8 cellular contexts compared by ENCODE assay signal in the genomic region with DNA sequence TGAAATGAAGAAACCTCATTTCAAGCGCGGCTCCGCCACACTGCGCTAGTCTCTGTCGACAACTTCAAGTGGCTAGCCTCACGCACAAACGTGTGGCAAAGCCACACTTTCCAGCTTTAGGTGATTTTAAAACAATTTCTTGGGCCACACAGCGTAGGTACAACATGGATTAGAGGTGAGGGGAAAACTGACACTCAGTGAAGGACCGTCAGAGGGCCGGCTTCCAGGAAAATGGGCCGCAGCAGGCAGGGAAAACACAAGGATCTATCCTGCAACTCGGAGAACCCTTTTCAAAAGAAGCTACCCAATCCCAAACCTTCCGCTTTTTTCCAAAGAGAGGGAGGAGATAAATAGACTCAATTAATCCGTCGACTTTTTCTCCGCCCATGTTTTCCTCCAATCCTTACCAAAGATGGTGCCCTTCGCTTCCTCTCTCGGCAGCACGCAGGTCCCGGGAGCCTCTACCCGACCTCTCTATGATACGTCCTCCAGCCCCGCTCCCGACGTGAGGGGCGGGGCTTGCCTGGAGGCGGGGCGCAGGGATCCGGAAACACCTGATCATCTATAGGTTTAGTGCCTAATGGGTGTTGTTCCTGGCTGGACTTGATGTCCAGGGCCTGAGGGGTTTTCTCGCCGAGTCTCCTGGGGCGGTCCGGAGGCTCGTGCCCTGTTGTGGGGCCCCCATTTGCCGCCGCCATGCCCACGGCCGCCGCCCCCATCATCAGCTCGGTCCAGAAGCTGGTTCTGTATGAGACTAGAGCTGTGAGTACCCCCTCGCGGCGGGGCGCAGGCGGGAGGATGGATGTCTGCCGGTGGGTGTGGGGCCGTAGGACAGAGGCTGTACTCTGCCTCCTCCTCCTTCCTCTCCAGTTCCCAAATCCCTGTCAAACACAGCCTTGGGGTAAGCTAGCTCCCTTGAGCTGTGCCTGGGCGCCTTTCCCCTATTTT. TPM values are rescaled to one million over a fixed set of nuclear protein-coding genes. Genes with fewer than 3 reads are reported as not detected.
DNase-seq lines count a peak whose midpoint lies in the region; ATAC-seq, FAIRE-seq and TF ChIP-seq lines count a peak whose summit lies in the region.

A gene (minus strand): TSS at position 463 of the 948 bp plus-strand sequence. CDS start 15,457 bp downstream, outside the sequence.
A gene (plus strand): TSS at position 557 of the 948 bp plus-strand sequence. CDS start 140 bp downstream, at position 697.

- H3K4me1 ChIP-seq in keratinocyte (ENCODE audit: control insufficient read depth, extremely low read depth, insufficient read depth, low read length), result peaks cover 21% of the 10 kb centered on the region

- H3K4me3 ChIP-seq in keratinocyte (ENCODE audit: control insufficient read depth in 2 of 3, extremely low read depth in 1 of 3, insufficient read depth in 2 of 3, low read depth in 1 of 3, low read length in 3 of 3), result peak within 1 kb of the TSS; percentile 63 to 97 (median 83)

- no peaks in the 10 kb centered on the region for H3K27me3 ChIP-seq in keratinocyte (ENCODE audit: control insufficient read depth, extremely low read depth, insufficient read depth, low read length)

- peak within 1 kb of the TSS; percentile 81 for H3K9ac ChIP-seq in keratinocyte (ENCODE audit: control insufficient read depth, extremely low read depth, insufficient read depth, low read length)

- peak; percentile 84 for FAIRE-seq in keratinocyte (lab: Jason Lieb, UNC)

- peak; percentile 71 for DNase-seq in AG09319 (ENCODE audit: extremely low read depth, low read depth)
- peak; percentile 99 for DNase-seq in NCI-H345 (lab: John Stamatoyannopoulos, UW)
- peak; percentile 80 for DNase-seq in activated CD4-positive, CD25-positive, alpha-beta regulatory T cell treated with anti-CD3 and anti-CD28 coated beads, Interleukin-2, amount 50 U/mL, for 16 hours (ENCODE audit: low read depth, low spot score)
- peak; percentile 97 for DNase-seq in cerebellar cortex (ENCODE audit: low spot score)
- peak; percentile 57 for DNase-seq in keratinocyte (ENCODE audit: low read depth, low spot score)
- DNase-seq in stimulated activated CD4-positive, alpha-beta T cell treated with anti-CD3 and anti-CD28 coated beads, Interleukin-15, amount 100 ng/mL, for 1 hour (ENCODE audit: low read depth in 1 of 2, low spot score in 1 of 2), result peak; percentile 78 to 84

- ATAC-seq in GM19023 (IDR thresholded peaks at IDR 0.05; ENCODE audit: unreplicated experiment) (peak; percentile 97), HG03280 (IDR thresholded peaks at IDR 0.05; ENCODE audit: unreplicated experiment) (peak; percentile 91)

- peak within 1 kb of the TSS; percentile 83 for H3K27ac ChIP-seq in keratinocyte (ENCODE audit: control insufficient read depth, insufficient read depth, low read length)

- no peaks in the 10 kb centered on the region for H3K9me1 ChIP-seq in keratinocyte (ENCODE audit: control insufficient read depth, extremely low read depth, insufficient read depth, low read length)

- no peaks in the 10 kb centered on the region for H3K9me3 ChIP-seq in keratinocyte (ENCODE audit: control insufficient read depth, low read depth, low read length)

- H2AFZ ChIP-seq in keratinocyte (ENCODE audit: control insufficient read depth, low read length), result peak within 1 kb of the TSS; percentile 97

- dilution Hi-C loops in keratinocyte (cut with MboI; ENCODE audit: extremely low pct_ligation_motif_present, low sequenced_read_pairs), result no loop called here

- no peaks in the 10 kb centered on the region for H3K36me3 ChIP-seq in keratinocyte (ENCODE audit: control insufficient read depth in 2 of 2, extremely low read depth in 1 of 2, insufficient read depth in 2 of 2, low read length in 2 of 2)

- H4K20me1 ChIP-seq in keratinocyte (ENCODE audit: control insufficient read depth, extremely low read depth, insufficient read depth, low read length), result no peaks in the 10 kb centered on the region

- no peaks in the 10 kb centered on the region for H3K79me2 ChIP-seq in keratinocyte (ENCODE audit: control insufficient read depth, insufficient read depth, low read length)

- peak; percentile 49 for TF ChIP-seq CTCF in AG09319 (IDR thresholded peaks at IDR 0.05; ENCODE audit: low read depth, low read length)
- peak; percentile 7 to 56 (median 11) for TF ChIP-seq CTCF in keratinocyte (optimal IDR thresholded peaks at IDR 0.05 in 1 of 3, IDR thresholded peaks at IDR 0.05 in 1 of 3, conservative IDR thresholded peaks at IDR 0.05 in 1 of 3; ENCODE audit: extremely low read depth in 1 of 3, insufficient read depth in 2 of 3, low read length in 3 of 3)

- peak within 1 kb of the TSS; percentile 99 for H3K4me2 ChIP-seq in keratinocyte (ENCODE audit: control insufficient read depth, extremely low read depth, insufficient read depth, low read depth, low read length)

RNA-seq across cellular contexts. Expression of the first gene that starts in this region (rescaled TPM):
- 0.94 to 1.8 TPM (median 1.2 TPM) in 3 replicates for polyA plus RNA-seq in keratinocyte
- 15.6 TPM for polyA plus RNA-seq in keratinocyte (2011; ENCODE audit: low read depth)
- polyA plus RNA-seq in keratinocyte (2011; cell fraction: cytosol; rRNA removed), result 0.71 and 1.7 TPM in 2 replicates
- polyA plus RNA-seq in keratinocyte (2011; cell fraction: nucleus; rRNA removed), result 1.3 and 2.3 TPM in 2 replicates
- polyA plus RNA-seq in keratinocyte (2012; ENCODE audit: low replicate concordance), result 0.60 and 3.7 TPM in 2 replicates
- 0.23 to 1.0 TPM (median 0.86 TPM) in 3 replicates for polyA minus RNA-seq in keratinocyte
- not detected for polyA minus RNA-seq in keratinocyte (2011; cell fraction: cytosol; rRNA and poly(A)+ RNA removed)
- polyA minus RNA-seq in keratinocyte (2011; cell fraction: nucleus; rRNA and poly(A)+ RNA removed), result 0.32 and 1.5 TPM in 2 replicates

RNA-seq across cellular contexts. Expression of the second gene that starts in this region (rescaled TPM):
- 8.6 to 12.8 TPM (median 12.6 TPM) in 3 replicates for polyA plus RNA-seq in keratinocyte
- polyA plus RNA-seq in keratinocyte (2011; ENCODE audit: low read depth), result 26.1 TPM
- 8.4 and 14.1 TPM in 2 replicates for polyA plus RNA-seq in keratinocyte (2011; cell fraction: cytosol; rRNA removed)
- polyA plus RNA-seq in keratinocyte (2011; cell fraction: nucleus; rRNA removed), result 13.2 and 15.0 TPM in 2 replicates
- polyA plus RNA-seq in keratinocyte (2012; ENCODE audit: low replicate concordance), result 7.4 and 10.7 TPM in 2 replicates
- 3.4 to 14.8 TPM (median 10.9 TPM) in 3 replicates for polyA minus RNA-seq in keratinocyte
- polyA minus RNA-seq in keratinocyte (2011; cell fraction: cytosol; rRNA and poly(A)+ RNA removed), result 9.8 TPM
- polyA minus RNA-seq in keratinocyte (2011; cell fraction: nucleus; rRNA and poly(A)+ RNA removed), result 8.1 and 20.2 TPM in 2 replicates

Comparison
In these comparisons a context has a peak if more than half of its experiments do, and no peak if none do; other contexts are left out.
1. Peak in every context shown above with its lines: DNase-seq, ATAC-seq, H3K4me3 ChIP-seq and H3K27ac ChIP-seq.